16 cellular contexts compared by ENCODE assay signal in genomic region chr14:101408077-101408831, GRCh38.
DNase-seq lines count a peak whose midpoint lies in the region; ATAC-seq and TF ChIP-seq lines count a peak whose summit lies in the region.
"Had no signal": no experiment of that assay in that cellular context is flagged by ENCODE, and none has a peak within 500 bp of the region (broad histone marks: within the 10 kb centered on the region; RNA-seq: fewer than 3 reads in every experiment).

No MANE protein-coding gene starts in this region.

- H3K18ac ChIP-seq in IMR-90 (ENCODE audit: low read depth, low read length) (peak overlapping the region; percentile 30; the same call in 1 of the 2 replicates), neuronal stem cell (ENCODE audit: low read length) (peak overlapping the region; percentile 60)

- H4K91ac ChIP-seq in IMR-90 (ENCODE audit: insufficient read depth, low read depth, low read length), result peak overlapping the region; percentile 32; the same call in 1 of the 2 replicates
- H4K91ac ChIP-seq in neuronal stem cell (ENCODE audit: low read depth, low read length, poor library complexity), result no peak overlapping the region

- POLR2A ChIA-PET in IMR-90 (lab: Charles Lee; ENCODE audit: unreplicated experiment), result no interaction called here

- ATAC-seq in IMR-90 (ENCODE audit: low read depth), result peak; percentile 88
- ATAC-seq in GM19452 (IDR thresholded peaks at IDR 0.05; ENCODE audit: unreplicated experiment), result no peak

- H3K9me3 ChIP-seq in IMR-90 (ENCODE audit: control insufficient read depth, insufficient read depth, low read length) (no peaks in the 10 kb centered on the region), neuronal stem cell (replicated peaks in 1 of 2; ENCODE audit: control insufficient read depth in 2 of 2, insufficient read depth in 1 of 2, low read depth in 1 of 2, low read length in 2 of 2) (no peaks in the 10 kb centered on the region)
- H3K9me3 ChIP-seq: testis had no signal

- H4K8ac ChIP-seq in IMR-90 (ENCODE audit: low read depth in 2 of 2, low read length in 2 of 2), result no peak overlapping the region
- H4K8ac ChIP-seq in neuronal stem cell (ENCODE audit: low read depth, low read length), result no peak overlapping the region

- BruUV-seq in IMR-90 (replicated peaks; lab: Mats Ljungman, UMichigan), result no TSS peak

- H2AK5ac ChIP-seq in IMR-90 (ENCODE audit: low read depth, low read length) (peak overlapping the region; percentile 15; the same call in 1 of the 2 replicates), neuronal stem cell (ENCODE audit: low read depth, low read length) (no peak overlapping the region)

- H3K4ac ChIP-seq in IMR-90 (ENCODE audit: low read depth, low read length) (peak overlapping the region; percentile 48; the same call in 1 of the 2 replicates), neuronal stem cell (ENCODE audit: low read length) (no peak overlapping the region)

- no peak overlapping the region for H2BK5ac ChIP-seq in IMR-90 (ENCODE audit: low read depth, low read length, poor library complexity, severe bottlenecking)
- no peak overlapping the region for H2BK5ac ChIP-seq in neuronal stem cell (ENCODE audit: low read length)

- H3K27me3 ChIP-seq in IMR-90 (ENCODE audit: control insufficient read depth, insufficient read depth, low read length) (no peaks in the 10 kb centered on the region), neuronal stem cell (ENCODE audit: control insufficient read depth in 3 of 3, insufficient read depth in 3 of 3, low read depth in 1 of 3, low read length in 3 of 3) (no peaks in the 10 kb centered on the region)
- H3K27me3 ChIP-seq: testis had no signal

- H3K4me2 ChIP-seq in IMR-90 (ENCODE audit: low read depth, low read length) (peak overlapping the region; percentile 45; the same call in 1 of the 2 replicates), neuronal stem cell (ENCODE audit: insufficient read depth, low read length, poor library complexity, severe bottlenecking) (no peak overlapping the region)

- peak; percentile 53 for DNase-seq in AG09309 (ENCODE audit: low read depth)
- peak; percentile 90 for DNase-seq in IMR-90
- no peak for DNase-seq in neuronal stem cell (ENCODE audit: low spot score)
- no peak for DNase-seq in effector CD4-positive, alpha-beta T cell
- no peak for DNase-seq in A172 (ENCODE audit: low spot score)
- DNase-seq in iPS-NIHi11 (ENCODE audit: low spot score), result no peak
- DNase-seq: activated CD4-positive, CD25-positive, alpha-beta regulatory T cell treated with anti-CD3 and anti-CD28 coated beads, Interleukin-2, amount 50 U/mL, for 72 hours; activated naive CD4-positive, alpha-beta T cell treated with anti-CD3 and anti-CD28 coated beads, Interleukin-2, amount 10 ng/mL, durations not matched to agents 7 days and 5 days; kidney glomerular epithelial cell; NCI-H2029 treated with DMSO at 0.1 percent for 48 hours; SHP77 treated with DMSO at 0.1 percent for 48 hours; stimulated activated CD4-positive, alpha-beta T cell treated with anti-CD3 and anti-CD28 coated beads, Interleukin-4, amount 100 ng/mL, for 1 hour; testis had no signal

- no peak overlapping the region; the same call in 2 of the 3 replicates for H2BK15ac ChIP-seq in IMR-90 (ENCODE audit: low read depth, low read length)
- H2BK15ac ChIP-seq in neuronal stem cell (ENCODE audit: low read length), result no peak overlapping the region

- H2AFZ ChIP-seq in IMR-90 (replicated peaks; ENCODE audit: low read length, poor library complexity) (peak overlapping the region; percentile 70), neuronal stem cell (ENCODE audit: low read length) (no peak overlapping the region)

- in situ Hi-C loops in IMR-90 (cut with MboI; ENCODE audit: low sequenced_read_pairs), result no loop called here

- H3K36me3 ChIP-seq in IMR-90 (ENCODE audit: control insufficient read depth, insufficient read depth, low read length) (no peaks in the 10 kb centered on the region), neuronal stem cell (replicated peaks in 1 of 2; ENCODE audit: control insufficient read depth in 2 of 2, insufficient read depth in 2 of 2, low read length in 2 of 2) (no peaks in the 10 kb centered on the region)

- dilution Hi-C loops in IMR-90 (cut with HindIII; ENCODE audit: low sequenced_read_pairs, unreplicated experiment), result no loop called here

- TF ChIP-seq RAD21 in IMR-90 (IDR thresholded peaks at IDR 0.05; ENCODE audit: low read length), result no peak

- no peak overlapping the region for H3K23ac ChIP-seq in IMR-90 (ENCODE audit: low read depth, low read length)
- peak overlapping the region; percentile 23 for H3K23ac ChIP-seq in neuronal stem cell (ENCODE audit: low read depth, low read length, poor library complexity)

- no peaks in the 10 kb centered on the region for H4K20me1 ChIP-seq in IMR-90 (ENCODE audit: insufficient read depth, low read length)

- 0 out of 2 replicates have a peak overlapping the region, but pooled peaks have one; percentile 17 for H2BK20ac ChIP-seq in IMR-90 (ENCODE audit: low read depth, low read length)

- H3K56ac ChIP-seq in IMR-90 (ENCODE audit: extremely low read depth, insufficient read depth, low read length), result no peak overlapping the region

- H3K79me1 ChIP-seq in IMR-90 (ENCODE audit: low read depth in 1 of 2, low read length in 2 of 2) (no peaks in the 10 kb centered on the region), neuronal stem cell (ENCODE audit: low read depth, low read length) (no peaks in the 10 kb centered on the region)

- no peak for TF ChIP-seq CTCF in AG09309 (IDR thresholded peaks at IDR 0.05; ENCODE audit: control insufficient read depth, insufficient read depth, low read depth, low read length, missing control alignments)
- no peak for TF ChIP-seq CTCF in IMR-90 (conservative IDR thresholded peaks at IDR 0.05; ENCODE audit: low read depth, low read length)

- H3K9ac ChIP-seq in IMR-90 (ENCODE audit: low read depth, low read length) (no peak overlapping the region), neuronal stem cell (ENCODE audit: low read depth, low read length, poor library complexity) (no peak overlapping the region)

- H3K27ac ChIP-seq in IMR-90 (ENCODE audit: insufficient read depth, low read length) (peak overlapping the region; percentile 88; the same call in 1 of the 2 replicates), cingulate gyrus (ENCODE audit: low read depth, low read length) (peak overlapping the region; percentile 63), neuronal stem cell (replicated peaks; ENCODE audit: low read length) (no peak overlapping the region)
- H3K27ac ChIP-seq: C4-2B had no signal

- peak overlapping the region; percentile 40; the same call in 1 of the 2 replicates for H4K5ac ChIP-seq in IMR-90 (ENCODE audit: low read depth, low read length)

- CTCF ChIA-PET in IMR-90 (lab: Yijun Ruan, JAX), result no interaction called here

- no peak for TF ChIP-seq POLR2A in IMR-90 (IDR thresholded peaks at IDR 0.05; ENCODE audit: low read depth, low read length)

- 36% methylated on average over 7 of the region's 20 CpGs; no CpG with 5 or more reads in 1 of the 2 experiments for WGBS in IMR-90 (ENCODE audit: extremely low coverage in 2 of 2, insufficient read length in 1 of 2), 2 experiments
- no CpG with 5 or more reads among the region's 20 CpGs for WGBS in neuronal stem cell (ENCODE audit: extremely low coverage in 2 of 2, insufficient read length in 2 of 2, insufficient replicate concordance in 1 of 2), 2 donors

- no peak overlapping the region for H2AK9ac ChIP-seq in IMR-90 (replicated peaks; ENCODE audit: low read depth, low read length, poor library complexity)

- H3K9me1 ChIP-seq in IMR-90 (ENCODE audit: insufficient read depth, low read length), result 0 out of 2 replicates have a peak, but pooled peaks cover 8% of the 10 kb centered on the region

- H3K4me1 ChIP-seq in IMR-90 (ENCODE audit: control insufficient read depth, insufficient read depth, low read length), result peaks cover 24% of the 10 kb centered on the region
- H3K4me1 ChIP-seq in neuronal stem cell (ENCODE audit: control insufficient read depth in 2 of 2, insufficient read depth in 1 of 2, low read depth in 1 of 2, low read length in 2 of 2), result peaks cover 0 to 5% of the 10 kb centered on the region in 2 donors

- H3K14ac ChIP-seq in IMR-90 (replicated peaks; ENCODE audit: low read depth, low read length), result no peak overlapping the region
- no peak overlapping the region for H3K14ac ChIP-seq in neuronal stem cell (ENCODE audit: low read length)

- peak overlapping the region; percentile 38; the same call in 1 of the 2 replicates for H2BK120ac ChIP-seq in IMR-90 (ENCODE audit: low read depth, low read length)
- H2BK120ac ChIP-seq in neuronal stem cell (ENCODE audit: low read depth, low read length), result no peak overlapping the region

- H3K4me3 ChIP-seq in AG09309 (ENCODE audit: control insufficient read depth, low read depth, low read length) (no peak overlapping the region), IMR-90 (ENCODE audit: insufficient read depth, low read depth, low read length) (no peak overlapping the region), neuronal stem cell (ENCODE audit: low read length in 2 of 2) (no peak overlapping the region)
- H3K4me3 ChIP-seq: testis had no signal

- intact Hi-C loops in IMR-90 (cut with micrococcal nuclease), result no loop called here

- no peak overlapping the region for H2BK12ac ChIP-seq in neuronal stem cell (ENCODE audit: low read length)

TF ChIP-seq in IMR-90, 13 proteins besides CTCF, POLR2A, EP300 and RAD21:
- peak; percentile 45 for TF ChIP-seq BHLHE40 (IDR thresholded peaks at IDR 0.05; ENCODE audit: low read depth, low read length)
- TF ChIP-seq RCOR1 (IDR thresholded peaks at IDR 0.05; ENCODE audit: insufficient replicate concordance, low read length), result no peak
- no peak for TF ChIP-seq MXI1 (IDR thresholded peaks at IDR 0.05; ENCODE audit: borderline replicate concordance, low read depth, low read length)
- TF ChIP-seq CHD1 (IDR thresholded peaks at IDR 0.05; ENCODE audit: low read depth, low read length), result no peak
- TF ChIP-seq CEBPB (IDR thresholded peaks at IDR 0.05; ENCODE audit: low read depth, low read length), result no peak; the same call in 1 of the 2 replicates

Comparison
In these comparisons a context has a peak if more than half of its experiments do, and no peak if none do; other contexts are left out.
1. DNase-seq: peak in AG09309 (single experiment) and IMR-90 (single experiment); none in neuronal stem cell (single experiment), effector CD4-positive, alpha-beta T cell (single experiment), A172 (single experiment) and iPS-NIHi11 (single experiment).